In genomic region chr15:74535388-74536084, GRCh38 we compare ENCODE assay signal across 14 cellular contexts. TPM values are rescaled to one million over a fixed set of nuclear protein-coding genes. Genes with fewer than 3 reads are reported as not detected.
DNase-seq lines count a peak whose midpoint lies in the region; ATAC-seq, FAIRE-seq and TF ChIP-seq lines count a peak whose summit lies in the region.
"Had no signal": no experiment of that assay in that cellular context is flagged by ENCODE, and none has a peak within 500 bp of the region (broad histone marks: within the 10 kb centered on the region; RNA-seq: fewer than 3 reads in every experiment).

No MANE protein-coding gene starts in this region.

- no peak for FAIRE-seq in urothelium cell line (lab: Jason Lieb, UNC)
- FAIRE-seq: frontal cortex had no signal

- no peaks in the 10 kb centered on the region for H3K9me3 Mint-ChIP-seq in activated T-cell treated with anti-CD3 and anti-CD28 coated beads, Interleukin-2, amount 50 U/mL, for 24 hours
- H3K9me3 Mint-ChIP-seq in central memory CD8-positive, alpha-beta T cell, result no peaks in the 10 kb centered on the region
- H3K9me3 Mint-ChIP-seq in neural crest cell, result no peaks in the 10 kb centered on the region
- H3K9me3 Mint-ChIP-seq: brain had no signal

- peak overlapping the region; percentile 5 for H3K27ac Mint-ChIP-seq in activated T-cell treated with anti-CD3 and anti-CD28 coated beads, Interleukin-2, amount 50 U/mL, for 24 hours
- peak overlapping the region; percentile 46 for H3K27ac Mint-ChIP-seq in central memory CD8-positive, alpha-beta T cell (ENCODE audit: low read depth)
- H3K27ac Mint-ChIP-seq in neural crest cell (ENCODE audit: unreplicated experiment), result no peak overlapping the region

- H3K27me3 Mint-ChIP-seq in activated T-cell treated with anti-CD3 and anti-CD28 coated beads, Interleukin-2, amount 50 U/mL, for 24 hours, result no peaks in the 10 kb centered on the region
- H3K27me3 Mint-ChIP-seq in central memory CD8-positive, alpha-beta T cell, result no peaks in the 10 kb centered on the region
- H3K27me3 Mint-ChIP-seq in neural crest cell (ENCODE audit: low read depth), result no peaks in the 10 kb centered on the region

- H3K4me3 Mint-ChIP-seq in activated T-cell treated with anti-CD3 and anti-CD28 coated beads, Interleukin-2, amount 50 U/mL, for 24 hours, result no peak overlapping the region
- H3K4me3 Mint-ChIP-seq in central memory CD8-positive, alpha-beta T cell, result no peak overlapping the region
- peak overlapping the region; percentile 2 for H3K4me3 Mint-ChIP-seq in neural crest cell

- no peak for DNase-seq in activated T-cell treated with anti-CD3 and anti-CD28 coated beads, Interleukin-2, amount 50 U/mL, for 24 hours
- no peak for DNase-seq in activated T-cell treated with anti-CD3 and anti-CD28 coated beads, Interleukin-2, amount 50 U/mL, for 1 hour
- DNase-seq in OCI-M1 (lab: John Stamatoyannopoulos, UW) (peak; percentile 22), neural crest cell (ENCODE audit: low read depth, low spot score) (no peak), NCI-H2227 (lab: John Stamatoyannopoulos, UW; ENCODE audit: unreplicated experiment) (no peak), urothelium cell line (ENCODE audit: low spot score) (no peak)
- no peak for DNase-seq in central memory CD8-positive, alpha-beta T cell (ENCODE audit: low spot score in 2 of 2)
- DNase-seq: activated CD4-positive, alpha-beta T cell treated with anti-CD3 and anti-CD28 coated beads, Interleukin-2, amount 50 U/mL, for 48 hours; Calu3; NCI-H2029 treated with DMSO at 0.1 percent for 48 hours; NCI-H69 had no signal

- H3K4me1 Mint-ChIP-seq in activated T-cell treated with anti-CD3 and anti-CD28 coated beads, Interleukin-2, amount 50 U/mL, for 24 hours (ENCODE audit: low read depth), result peaks cover 17% of the 10 kb centered on the region
- H3K4me1 Mint-ChIP-seq in central memory CD8-positive, alpha-beta T cell, result peaks cover 7% of the 10 kb centered on the region
- H3K4me1 Mint-ChIP-seq in neural crest cell, result peaks cover 24% of the 10 kb centered on the region

- H3K36me3 Mint-ChIP-seq in activated T-cell treated with anti-CD3 and anti-CD28 coated beads, Interleukin-2, amount 50 U/mL, for 24 hours (ENCODE audit: low read depth), result peaks cover 9% of the 10 kb centered on the region
- peaks cover 5% of the 10 kb centered on the region for H3K36me3 Mint-ChIP-seq in central memory CD8-positive, alpha-beta T cell (ENCODE audit: insufficient read depth)
- H3K36me3 Mint-ChIP-seq in neural crest cell (ENCODE audit: low read depth), result no peaks in the 10 kb centered on the region
- H3K36me3 Mint-ChIP-seq: brain had no signal

- no peak for TF ChIP-seq CTCF in neural crest cell (conservative IDR thresholded peaks at IDR 0.05)

- ATAC-seq in central memory CD8-positive, alpha-beta T cell (replicated peaks; ENCODE audit: extremely low read depth, poor library complexity, severe bottlenecking), result no peak
- no peak for ATAC-seq in HG02840 (IDR thresholded peaks at IDR 0.05; ENCODE audit: low FRiP score, unreplicated experiment)

RNA-seq across cellular contexts. Expression of gene ARID3B, which starts 5.5 kb away (rescaled TPM):
- total RNA-seq in neural crest cell, result 65.3 and 66.5 TPM in 2 replicates
